ENCODE assay signal across 9 cellular contexts in genomic region chr1:229613938-229614337, GRCh38.
"Had no signal": no experiment of that assay in that cellular context is flagged by ENCODE, and none has a peak within 500 bp of the region (broad histone marks: within the 10 kb centered on the region; RNA-seq: fewer than 3 reads in every experiment).

No MANE protein-coding gene starts in this region.

- H3K4me3 Mint-ChIP-seq: GM23338, HFFc6 had no signal

- H3K27ac Mint-ChIP-seq: GM23338, HFFc6 had no signal

- H3K4me2 ChIP-seq: GM23338 had no signal

- FAIRE-seq: H1, HTR-8/SVneo had no signal

- H2AFZ ChIP-seq: GM23338 had no signal

- H3K9me3 ChIP-seq: HAP-1 had no signal

- H3K4me1 ChIP-seq: HAP-1 had no signal

- H3K9me3 Mint-ChIP-seq: GM23338, HFFc6 had no signal

- ATAC-seq: GM23338, HCT116 had no signal

- DNase-seq: H7, HFFc6, IMR-90, KBM-7 had no signal

- H3K4me3 ChIP-seq: GM23338, HAP-1 had no signal
